In the genomic region with DNA sequence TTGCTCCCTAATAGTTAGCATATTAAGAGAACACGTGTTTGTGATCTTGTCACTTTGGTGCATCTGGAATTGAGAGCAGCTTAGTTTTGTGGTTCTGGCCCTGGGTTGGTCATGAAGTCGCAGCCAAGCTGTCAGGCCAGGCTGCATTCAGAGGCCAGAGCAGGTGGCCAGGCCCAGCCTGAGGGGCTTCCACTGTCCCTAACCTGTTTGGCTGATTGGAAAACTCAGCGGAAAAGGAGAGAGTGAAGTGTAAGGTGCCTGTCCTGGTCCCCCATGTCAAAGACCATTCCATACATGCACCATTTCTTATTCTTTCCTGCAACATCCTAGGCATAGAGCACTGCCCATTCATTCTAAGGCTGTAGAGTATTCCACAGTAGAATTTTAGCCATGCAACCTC, we compare ENCODE assay signal across 24 cellular contexts.
DNase-seq lines count a peak whose midpoint lies in the region; ATAC-seq, FAIRE-seq and TF ChIP-seq lines count a peak whose summit lies in the region.
"Had no signal": no experiment of that assay in that cellular context is flagged by ENCODE, and none has a peak within 500 bp of the region (broad histone marks: within the 10 kb centered on the region; RNA-seq: fewer than 3 reads in every experiment).

No MANE protein-coding gene starts in this region.

- no peak overlapping the region for H3K27ac Mint-ChIP-seq in activated CD4-positive, alpha-beta T cell treated with anti-CD3 and anti-CD28 coated beads, Interleukin-2, amount 10 ng/mL, durations not matched to agents 7 days and 5 days
- H3K27ac Mint-ChIP-seq: CD4-positive, CD25-positive, alpha-beta regulatory T cell; HFFc6 had no signal

- H3K27ac ChIP-seq in K562 (ENCODE audit: extremely low read depth, low read depth, low read length), result no peak overlapping the region
- H3K27ac ChIP-seq: 22Rv1, BLaER1, C4-2B had no signal

- peak; percentile 0 for DNase-seq in activated CD4-positive, alpha-beta T cell treated with anti-CD3 and anti-CD28 coated beads, Interleukin-2, amount 10 ng/mL, durations not matched to agents 7 days and 5 days
- no peak for DNase-seq in activated CD4-positive, alpha-beta T cell treated with anti-CD3 and anti-CD28 coated beads, Interleukin-2, amount 50 U/mL, for 1 hour
- DNase-seq in K562 (ENCODE audit: extremely low read depth in 1 of 4, low spot score in 3 of 4) (no peak), urothelium cell line (ENCODE audit: low spot score) (no peak), NCI-H345 treated with DMSO at 0.1 percent for 48 hours (lab: John Stamatoyannopoulos, UW; ENCODE audit: unreplicated experiment) (no peak)
- no peak for DNase-seq in activated naive CD4-positive, alpha-beta T cell (lab: John Stamatoyannopoulos, UW)
- DNase-seq: Caco-2; CD4-positive, CD25-positive, alpha-beta regulatory T cell; CD8-positive, alpha-beta T cell; DMS153; DND-41; EL; GDM1; GOT3; HFFc6 had no signal

- no peak overlapping the region for H3K9ac ChIP-seq in K562 (ENCODE audit: insufficient read depth in 1 of 2, low read depth in 2 of 2, low read length in 2 of 2)
- H3K9ac ChIP-seq: BLaER1 had no signal

- H3K9me3 ChIP-seq in K562 (replicated peaks; ENCODE audit: control insufficient read depth, insufficient read depth, low read depth, low read length), result no peaks in the 10 kb centered on the region
- H3K9me3 ChIP-seq: BLaER1, Caco-2, HAP-1 had no signal

- no peak for TF ChIP-seq POLR2A in K562 (conservative IDR thresholded peaks at IDR 0.05)

- no peak for FAIRE-seq in K562 (lab: Jason Lieb, UNC)
- FAIRE-seq in urothelium cell line (lab: Jason Lieb, UNC), result peak; percentile 85
- FAIRE-seq: A204.1, GM12878, GM18507, H54 had no signal

- TF ChIP-seq RAD21 in K562 (CRISPR knock-in tag; conservative IDR thresholded peaks at IDR 0.05 in 1 of 2, IDR thresholded peaks at IDR 0.05 in 1 of 2), result no peak

- H3K4me1 Mint-ChIP-seq in activated CD4-positive, alpha-beta T cell treated with anti-CD3 and anti-CD28 coated beads, Interleukin-2, amount 10 ng/mL, durations not matched to agents 7 days and 5 days, result no peaks in the 10 kb centered on the region

- 0% methylated on average over 3 of the region's 3 CpGs for WGBS in K562 (ENCODE audit: insufficient coverage, low coverage, missing lambda C conversion rate)

- no peak overlapping the region for H2AFZ ChIP-seq in K562 (ENCODE audit: low read depth, low read length)

- BruUV-seq in K562 (replicated peaks; lab: Mats Ljungman, UMichigan), result no TSS peak

- intact Hi-C loops in K562 (cut with micrococcal nuclease), result no loop called here

- ATAC-seq in K562, result 0 out of 3 replicates have a peak, but pooled peaks have one; percentile 5
- ATAC-seq: CD8-positive, alpha-beta T cell; GM12878 had no signal

- TF ChIP-seq CTCF in K562 (IDR thresholded peaks at IDR 0.05 in 2 of 3, conservative IDR thresholded peaks at IDR 0.05 in 1 of 3; ENCODE audit: insufficient read depth in 2 of 3, low read depth in 1 of 3, low read length in 3 of 3), result no peak

- no peaks in the 10 kb centered on the region for H3K9me3 Mint-ChIP-seq in activated CD4-positive, alpha-beta T cell treated with anti-CD3 and anti-CD28 coated beads, Interleukin-2, amount 10 ng/mL, durations not matched to agents 7 days and 5 days
- H3K9me3 Mint-ChIP-seq: CD4-positive, CD25-positive, alpha-beta regulatory T cell; CD8-positive, alpha-beta T cell; HFFc6 had no signal

- H3K4me2 ChIP-seq in K562 (ENCODE audit: insufficient read depth, low read length), result no peak overlapping the region
- H3K4me2 ChIP-seq: BLaER1 had no signal

- CTCF ChIA-PET in activated CD4-positive, alpha-beta T cell treated with anti-CD3 and anti-CD28 coated beads, Interleukin-2, amount 10 ng/mL, durations not matched to agents 7 days and 5 days (lab: Charles Lee), result interaction anchor here (1.9 kb wide), 1 partner anchor 108 kb away, joined by 4 read pairs; no protein-coding TSS in a partner anchor
- CTCF ChIA-PET in K562 (lab: Yijun Ruan, JAX; ENCODE audit: low intra/inter-chr PET ratio), result no interaction called here

- in situ Hi-C loops in K562 (cut with MboI), result no loop called here

- H3K4me1 ChIP-seq in K562 (replicated peaks in 1 of 2; ENCODE audit: control insufficient read depth in 2 of 2, insufficient read depth in 2 of 2, low read length in 2 of 2), result no peaks in the 10 kb centered on the region
- H3K4me1 ChIP-seq: Caco-2, HAP-1 had no signal

- peaks cover 20% of the 10 kb centered on the region; the same call in 1 of the 2 replicates for H4K20me1 ChIP-seq in K562 (replicated peaks; ENCODE audit: control insufficient read depth, insufficient read depth, low read length)
- H4K20me1 ChIP-seq: BLaER1 had no signal

- H3K36me3 Mint-ChIP-seq in activated CD4-positive, alpha-beta T cell treated with anti-CD3 and anti-CD28 coated beads, Interleukin-2, amount 10 ng/mL, durations not matched to agents 7 days and 5 days (ENCODE audit: low read depth), result no peaks in the 10 kb centered on the region
- H3K36me3 Mint-ChIP-seq: CD4-positive, CD25-positive, alpha-beta regulatory T cell; CD8-positive, alpha-beta T cell had no signal

- H3K27me3 ChIP-seq in K562 (ENCODE audit: control insufficient read depth in 2 of 2, insufficient read depth in 2 of 2, low read length in 2 of 2), result peaks cover 5 to 31% of the 10 kb centered on the region in 2 experiments; a peak in 4 of 5 replicates
- H3K27me3 ChIP-seq: BLaER1 had no signal

- H3K4me3 Mint-ChIP-seq in activated CD4-positive, alpha-beta T cell treated with anti-CD3 and anti-CD28 coated beads, Interleukin-2, amount 10 ng/mL, durations not matched to agents 7 days and 5 days, result no peak overlapping the region
- H3K4me3 Mint-ChIP-seq: B cell; CD4-positive, CD25-positive, alpha-beta regulatory T cell; CD8-positive, alpha-beta T cell; HFFc6 had no signal

- H3K4me3 ChIP-seq in K562, result no peak overlapping the region
- H3K4me3 ChIP-seq: BLaER1, GM12878, HAP-1 had no signal

- no peak for TF ChIP-seq EP300 in K562 (IDR thresholded peaks at IDR 0.05; ENCODE audit: low read length)

- POLR2A ChIA-PET in activated CD4-positive, alpha-beta T cell treated with anti-CD3 and anti-CD28 coated beads, Interleukin-2, amount 10 ng/mL, durations not matched to agents 7 days and 5 days (lab: Charles Lee), result no interaction called here
- POLR2A ChIA-PET in K562 (lab: Yijun Ruan, JAX), result interaction anchor here (0.7 to 2.5 kb wide), 8 partner anchors 9 to 355 kb away, joined by 3 to 10 read pairs (median 4); no protein-coding TSS in a partner anchor

- peaks cover 6% of the 10 kb centered on the region for H3K27me3 Mint-ChIP-seq in activated CD4-positive, alpha-beta T cell treated with anti-CD3 and anti-CD28 coated beads, Interleukin-2, amount 10 ng/mL, durations not matched to agents 7 days and 5 days

- no peaks in the 10 kb centered on the region for H3K9me1 ChIP-seq in K562 (ENCODE audit: control insufficient read depth, insufficient read depth, low read length)

- no peaks in the 10 kb centered on the region for H3K36me3 ChIP-seq in K562 (ENCODE audit: control insufficient read depth, insufficient read depth, low read length)
- H3K36me3 ChIP-seq: BLaER1, HAP-1 had no signal

- no peaks in the 10 kb centered on the region for H3K79me2 ChIP-seq in K562 (ENCODE audit: control insufficient read depth, insufficient read depth, low read length)

TF ChIP-seq in K562, 482 proteins besides CTCF, POLR2A, EP300 and RAD21 (continues in another document):
- TF ChIP-seq JUNB (CRISPR knock-in tag; conservative IDR thresholded peaks at IDR 0.05), result no peak
- no peak for TF ChIP-seq RUNX1 (IDR thresholded peaks at IDR 0.05; ENCODE audit: low read depth)
- peak; percentile 92 for TF ChIP-seq IRF2 (CRISPR knock-in tag; IDR thresholded peaks at IDR 0.05)
- TF ChIP-seq ZNF639 (CRISPR knock-in tag; conservative IDR thresholded peaks at IDR 0.05 in 1 of 2, IDR thresholded peaks at IDR 0.05 in 1 of 2), result 0 out of 4 replicates have a peak, but pooled peaks of 1 of the 2 experiments have one; percentile 14
- TF ChIP-seq, protein P1, sequence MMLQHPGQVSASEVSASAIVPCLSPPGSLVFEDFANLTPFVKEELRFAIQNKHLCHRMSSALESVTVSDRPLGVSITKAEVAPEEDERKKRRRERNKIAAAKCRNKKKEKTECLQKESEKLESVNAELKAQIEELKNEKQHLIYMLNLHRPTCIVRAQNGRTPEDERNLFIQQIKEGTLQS (IDR thresholded peaks at IDR 0.05), result no peak
- TF ChIP-seq, protein P1 (CRISPR knock-in tag; conservative IDR thresholded peaks at IDR 0.05), result 0 out of 2 replicates have a peak, but pooled peaks have one; percentile 15
- peak; percentile 97; the same call in 1 of the 2 replicates for TF ChIP-seq PURB (CRISPR knock-in tag; IDR thresholded peaks at IDR 0.05; ENCODE audit: low read depth)
